Comparison of ENCODE assay signal across 8 cellular contexts in genomic region chr2:66576381-66577330, GRCh38.
DNase-seq lines count a peak whose midpoint lies in the region; ATAC-seq and TF ChIP-seq lines count a peak whose summit lies in the region.

No MANE protein-coding gene starts in this region.

- in situ Hi-C loops in gastrocnemius medialis (cut with MboI; ENCODE audit: low sequenced_read_pairs in 4 of 4): loop anchor here in 1 of 4 donors (25.0 kb wide), 1 partner anchor 1261 kb away; no protein-coding TSS in a partner anchor

- H3K36me3 Mint-ChIP-seq in activated naive CD8-positive, alpha-beta T cell treated with anti-CD3 and anti-CD28 coated beads, Interleukin-2, amount 50 U/mL, for 24 hours (ENCODE audit: low read depth): peaks cover 3% of the 10 kb centered on the region

- H3K27ac ChIP-seq in hepatocyte (peak overlapping the region; percentile 89), gastrocnemius medialis (no peak overlapping the region)

- H3K9me3 ChIP-seq in hepatocyte (ENCODE audit: low read depth) (no peaks in the 10 kb centered on the region), gastrocnemius medialis (no peaks in the 10 kb centered on the region)

- H3K4me3 ChIP-seq in hepatocyte (peak overlapping the region; percentile 80), gastrocnemius medialis (peak overlapping the region; percentile 40 to 67 (median 44))

- peak overlapping the region; percentile 96 for H3K4me2 ChIP-seq in hepatocyte

- H3K9me2 ChIP-seq in hepatocyte (replicated peaks; ENCODE audit: insufficient read depth): no peaks in the 10 kb centered on the region

- TF ChIP-seq CTCF in hepatocyte (IDR thresholded peaks at IDR 0.05; ENCODE audit: poor library complexity) (no peak), gastrocnemius medialis (IDR thresholded peaks at IDR 0.05 in 4 of 5, conservative IDR thresholded peaks at IDR 0.05 in 1 of 5) (no peak)

- intact Hi-C loops in gastrocnemius medialis (cut with DNase I; ENCODE audit: low total_unique reads) (loop anchor here (10.0 kb wide), 1 partner anchor 1268 kb away; no protein-coding TSS in a partner anchor), head of caudate nucleus (cut with DNase I) (no loop called here)

- peaks cover 16% of the 10 kb centered on the region for H3K4me1 Mint-ChIP-seq in activated naive CD8-positive, alpha-beta T cell treated with anti-CD3 and anti-CD28 coated beads, Interleukin-2, amount 50 U/mL, for 24 hours

- H3K79me2 ChIP-seq in hepatocyte: no peaks in the 10 kb centered on the region

- H3K36me3 ChIP-seq in hepatocyte (replicated peaks; ENCODE audit: insufficient read depth, low read depth) (no peaks in the 10 kb centered on the region), gastrocnemius medialis (no peaks in the 10 kb centered on the region)

- no peak overlapping the region for H3K27ac Mint-ChIP-seq in activated naive CD8-positive, alpha-beta T cell treated with anti-CD3 and anti-CD28 coated beads, Interleukin-2, amount 50 U/mL, for 24 hours

- DNase-seq in GM03348 (ENCODE audit: low spot score): peak; percentile 65
- DNase-seq in activated naive CD8-positive, alpha-beta T cell treated with anti-CD3 and anti-CD28 coated beads, Interleukin-2, amount 50 U/mL, for 24 hours: no peak
- DNase-seq in hepatocyte (ENCODE audit: low spot score): peak; percentile 57
- no peak for DNase-seq in gastrocnemius medialis
- no peak for DNase-seq in SW480 (ENCODE audit: low spot score)
- no peak for DNase-seq in head of caudate nucleus
- no peak for DNase-seq in NCI-H1092 treated with DMSO at 0.1 percent for 48 hours (lab: John Stamatoyannopoulos, UW)

- TF ChIP-seq POLR2A in gastrocnemius medialis (IDR thresholded peaks at IDR 0.05): no peak

- H3K4me1 ChIP-seq in hepatocyte (ENCODE audit: insufficient read depth): peaks cover 27% of the 10 kb centered on the region
- peaks cover 19 to 30% of the 10 kb centered on the region in 2 donors for H3K4me1 ChIP-seq in gastrocnemius medialis

- no peak overlapping the region for H3K4me3 Mint-ChIP-seq in activated naive CD8-positive, alpha-beta T cell treated with anti-CD3 and anti-CD28 coated beads, Interleukin-2, amount 50 U/mL, for 24 hours

- peak; percentile 15 for ATAC-seq in activated naive CD8-positive, alpha-beta T cell treated with anti-CD3 and anti-CD28 coated beads, Interleukin-2, amount 50 U/mL, for 24 hours
- ATAC-seq in gastrocnemius medialis (peak; percentile 39 to 63), GM18861 (IDR thresholded peaks at IDR 0.05; ENCODE audit: unreplicated experiment) (no peak)

- no peaks in the 10 kb centered on the region for H4K20me1 ChIP-seq in hepatocyte (ENCODE audit: insufficient read depth, poor library complexity, severe bottlenecking)

- H3K27me3 Mint-ChIP-seq in activated naive CD8-positive, alpha-beta T cell treated with anti-CD3 and anti-CD28 coated beads, Interleukin-2, amount 50 U/mL, for 24 hours: peaks cover 59% of the 10 kb centered on the region

- peak overlapping the region; percentile 42 for H2AFZ ChIP-seq in hepatocyte

- WGBS in hepatocyte (ENCODE audit: low lambda C conversion rate, missing lambda C conversion rate): 3% methylated on average over 42 of the region's 45 CpGs

- H3K27me3 ChIP-seq in hepatocyte (peaks cover 44% of the 10 kb centered on the region), gastrocnemius medialis (peaks cover 86 to 92% (median 91%) of the 10 kb centered on the region in 3 donors)

- H3K9me3 Mint-ChIP-seq in activated naive CD8-positive, alpha-beta T cell treated with anti-CD3 and anti-CD28 coated beads, Interleukin-2, amount 50 U/mL, for 24 hours: peaks cover 5% of the 10 kb centered on the region

Comparison
In these comparisons a context has a peak if more than half of its experiments do, and no peak if none do; other contexts are left out.
1. DNase-seq: peak in GM03348 (single experiment) and hepatocyte (single experiment); none in activated naive CD8-positive, alpha-beta T cell treated with anti-CD3 and anti-CD28 coated beads, Interleukin-2, amount 50 U/mL, for 24 hours (single experiment), gastrocnemius medialis (0 of 2), SW480 (single experiment), head of caudate nucleus (0 of 42) and NCI-H1092 treated with DMSO at 0.1 percent for 48 hours (single experiment).